14 cellular contexts compared by ENCODE assay signal in genomic region chr11:106950067-106950491, GRCh38.
DNase-seq lines count a peak whose midpoint lies in the region; ATAC-seq and TF ChIP-seq lines count a peak whose summit lies in the region.
"Had no signal": no experiment of that assay in that cellular context is flagged by ENCODE, and none has a peak within 500 bp of the region (broad histone marks: within the 10 kb centered on the region; RNA-seq: fewer than 3 reads in every experiment).

No MANE protein-coding gene starts in this region.

- H3K4me3 Mint-ChIP-seq in neural progenitor cell = no peak overlapping the region
- H3K4me3 Mint-ChIP-seq: activated naive CD8-positive, alpha-beta T cell treated with anti-CD3 and anti-CD28 coated beads, Interleukin-2, amount 50 U/mL, for 24 hours had no signal

- no peak for TF ChIP-seq CTCF in neural progenitor cell (IDR thresholded peaks at IDR 0.05)

- no peak overlapping the region for H3K27ac ChIP-seq in neural progenitor cell
- H3K27ac ChIP-seq: HL-60, neutrophil, skin epidermis had no signal

- no peak for TF ChIP-seq EP300 in Ishikawa (IDR thresholded peaks at IDR 0.05; ENCODE audit: borderline replicate concordance)

- no peak overlapping the region for H3K4me3 ChIP-seq in neural progenitor cell
- H3K4me3 ChIP-seq: skin epidermis had no signal

- no peaks in the 10 kb centered on the region for H3K79me2 ChIP-seq in neural progenitor cell (ENCODE audit: low read depth)

- no peaks in the 10 kb centered on the region for H3K9me3 ChIP-seq in neural progenitor cell (ENCODE audit: low read depth)
- H3K9me3 ChIP-seq: neutrophil had no signal

- H3K27me3 ChIP-seq in neural progenitor cell = no peaks in the 10 kb centered on the region
- H3K27me3 ChIP-seq: neutrophil had no signal

- no peak overlapping the region for H3K27ac Mint-ChIP-seq in neural progenitor cell
- H3K27ac Mint-ChIP-seq: activated naive CD8-positive, alpha-beta T cell treated with anti-CD3 and anti-CD28 coated beads, Interleukin-2, amount 50 U/mL, for 24 hours had no signal

- no peaks in the 10 kb centered on the region for H3K4me1 Mint-ChIP-seq in neural progenitor cell
- H3K4me1 Mint-ChIP-seq: activated naive CD8-positive, alpha-beta T cell treated with anti-CD3 and anti-CD28 coated beads, Interleukin-2, amount 50 U/mL, for 24 hours had no signal

- no peaks in the 10 kb centered on the region for H4K20me1 ChIP-seq in neural progenitor cell (ENCODE audit: low read depth)

- H3K27me3 Mint-ChIP-seq in neural progenitor cell (ENCODE audit: insufficient read depth, low read depth) = no peaks in the 10 kb centered on the region
- H3K27me3 Mint-ChIP-seq: activated naive CD8-positive, alpha-beta T cell treated with anti-CD3 and anti-CD28 coated beads, Interleukin-2, amount 50 U/mL, for 24 hours had no signal

- H3K9me3 Mint-ChIP-seq in neural progenitor cell = no peaks in the 10 kb centered on the region

- H3K4me2 ChIP-seq in neural progenitor cell = no peak overlapping the region

- no peak overlapping the region for H2AFZ ChIP-seq in neural progenitor cell (replicated peaks)

- H3F3A ChIP-seq in neural progenitor cell (ENCODE audit: low read depth) = no peaks in the 10 kb centered on the region

- ATAC-seq in GM21737 (IDR thresholded peaks at IDR 0.05; ENCODE audit: unreplicated experiment) (no peak), GM19452 (IDR thresholded peaks at IDR 0.05; ENCODE audit: unreplicated experiment) (no peak), HG03039 (IDR thresholded peaks at IDR 0.05; ENCODE audit: unreplicated experiment) (no peak), HG02610 (IDR thresholded peaks at IDR 0.05; ENCODE audit: unreplicated experiment) (no peak)
- ATAC-seq: activated naive CD8-positive, alpha-beta T cell treated with anti-CD3 and anti-CD28 coated beads, Interleukin-2, amount 50 U/mL, for 24 hours had no signal

- no peaks in the 10 kb centered on the region for H3K36me3 ChIP-seq in neural progenitor cell
- H3K36me3 ChIP-seq: neutrophil had no signal

- H3K4me1 ChIP-seq in neural progenitor cell = no peaks in the 10 kb centered on the region

- H3K36me3 Mint-ChIP-seq in neural progenitor cell = no peaks in the 10 kb centered on the region

- TF ChIP-seq RAD21 in Ishikawa (IDR thresholded peaks at IDR 0.05; ENCODE audit: low read depth) = no peak

- no peak overlapping the region for H3K9ac ChIP-seq in neural progenitor cell

- peak; percentile 63 for DNase-seq in NCI-H2196 treated with DMSO at 0.1 percent for 48 hours (lab: John Stamatoyannopoulos, UW; ENCODE audit: unreplicated experiment)
- peak; percentile 4 for DNase-seq in SW480 (ENCODE audit: low spot score)
- DNase-seq in neural progenitor cell (ENCODE audit: low spot score) = peak; percentile 7
- DNase-seq: activated naive CD8-positive, alpha-beta T cell treated with anti-CD3 and anti-CD28 coated beads, Interleukin-2, amount 50 U/mL, for 24 hours; H7; mesenchymal stem cell had no signal

TF ChIP-seq in Ishikawa, 13 proteins besides CTCF, POLR2A, EP300 and RAD21:
- no peak for TF ChIP-seq TCF12 (IDR thresholded peaks at IDR 0.05; ENCODE audit: low read depth)
- TF ChIP-seq NFIC (IDR thresholded peaks at IDR 0.05) = peak; percentile 47; the same call in 1 of the 2 replicates

Comparison
In these comparisons a context has a peak if more than half of its experiments do, and no peak if none do; other contexts are left out.
1. DNase-seq: peak in every context shown above with its lines; median percentile 63 in NCI-H2196 treated with DMSO at 0.1 percent for 48 hours; 7 in neural progenitor cell; 4 in SW480.